Comparison of ENCODE assay signal across 34 cellular contexts in genomic region chr1:182242641-182243040, GRCh38.
"Had no signal": no experiment of that assay in that cellular context is flagged by ENCODE, and none has a peak within 500 bp of the region (broad histone marks: within the 10 kb centered on the region; RNA-seq: fewer than 3 reads in every experiment).

No MANE protein-coding gene starts in this region.

- H3K4me3 ChIP-seq: adrenal gland, ascending aorta, body of pancreas, breast epithelium, cardiac muscle cell had no signal

- H3K4me1 ChIP-seq: adrenal gland, ascending aorta, body of pancreas, breast epithelium had no signal

- ATAC-seq: activated naive CD4-positive, alpha-beta T cell treated with anti-CD3 and anti-CD28 coated beads, Interleukin-2, amount 50 U/mL, for 72 hours; activated naive CD8-positive, alpha-beta T cell treated with anti-CD3 and anti-CD28 coated beads, Interleukin-2, amount 50 U/mL, for 24 hours; activated T-cell treated with anti-CD3 and anti-CD28 coated beads, Interleukin-2, amount 50 U/mL, for 4 hours; activated T-cell treated with anti-CD3 and anti-CD28 coated beads, Interleukin-2, amount 50 U/mL, for 72 hours; activated T-helper 17 cell treated with anti-CD3 and anti-CD28 coated beads, Interleukin-2, amount 50 U/mL, for 72 hours; body of pancreas had no signal

- H3K9me3 ChIP-seq: adrenal gland, ascending aorta, body of pancreas, breast epithelium had no signal

- H3K36me3 ChIP-seq: adrenal gland, ascending aorta, brain microvascular endothelial cell, breast epithelium, cardiac muscle cell had no signal

- DNase-seq: activated effector memory CD4-positive, alpha-beta T cell treated with anti-CD3 and anti-CD28 coated beads, Interleukin-2, amount 50 U/mL, for 16 hours; activated effector memory CD4-positive, alpha-beta T cell treated with Interleukin-2 at 50 U/mL for 16 hours; activated gamma-delta T cell; activated gamma-delta T cell treated with Interleukin-2 at 50 U/mL for 16 hours; activated naive CD4-positive, alpha-beta T cell; activated naive CD4-positive, alpha-beta T cell treated with anti-CD3 and anti-CD28 coated beads for 36 hours; activated naive CD4-positive, alpha-beta T cell treated with anti-CD3 and anti-CD28 coated beads, Interleukin-2, amount 10 ng/mL, durations not matched to agents 7 days and 5 days; activated naive CD4-positive, alpha-beta T cell treated with anti-CD3 and anti-CD28 coated beads, Interleukin-2, amount 50 U/mL, for 16 hours; activated naive CD4-positive, alpha-beta T cell treated with Interleukin-2 at 50 U/mL for 16 hours; activated naive CD8-positive, alpha-beta T cell treated with anti-CD3 and anti-CD28 coated beads for 36 hours; activated naive CD8-positive, alpha-beta T cell treated with anti-CD3 and anti-CD28 coated beads, Interleukin-2, amount 10 ng/mL, durations not matched to agents 7 days and 5 days; activated naive CD8-positive, alpha-beta T cell treated with anti-CD3 and anti-CD28 coated beads, Interleukin-2, amount 50 U/mL, for 24 hours; activated T-cell treated with anti-CD3 and anti-CD28 coated beads for 4 hours; activated T-cell treated with anti-CD3 and anti-CD28 coated beads, Interleukin-2, amount 50 U/mL, for 1 hour; activated T-cell treated with anti-CD3 and anti-CD28 coated beads, Interleukin-2, amount 50 U/mL, for 24 hours; activated T-cell treated with anti-CD3 and anti-CD28 coated beads, Interleukin-2, amount 50 U/mL, for 4 hours; activated T-cell treated with anti-CD3 and anti-CD28 coated beads, Interleukin-2, amount 50 U/mL, for 48 hours; activated T-cell treated with anti-CD3 and anti-CD28 coated beads, Interleukin-2, amount 50 U/mL, for 72 hours; adrenal gland; amniotic stem cell; amygdala; anterior cingulate cortex; aorta; body of pancreas; brain microvascular endothelial cell; caudate nucleus; central memory CD4-positive, alpha-beta T cell; cerebellar nuclear complex had no signal

- H3K27ac ChIP-seq: adrenal gland, ascending aorta, body of pancreas, brain microvascular endothelial cell, breast epithelium, cardiac muscle cell had no signal

- H3K27me3 ChIP-seq: adrenal gland, ascending aorta, body of pancreas, brain microvascular endothelial cell, breast epithelium had no signal

- FAIRE-seq: astrocyte had no signal
